Comparison of ENCODE assay signal across 8 cellular contexts in the genomic region with DNA sequence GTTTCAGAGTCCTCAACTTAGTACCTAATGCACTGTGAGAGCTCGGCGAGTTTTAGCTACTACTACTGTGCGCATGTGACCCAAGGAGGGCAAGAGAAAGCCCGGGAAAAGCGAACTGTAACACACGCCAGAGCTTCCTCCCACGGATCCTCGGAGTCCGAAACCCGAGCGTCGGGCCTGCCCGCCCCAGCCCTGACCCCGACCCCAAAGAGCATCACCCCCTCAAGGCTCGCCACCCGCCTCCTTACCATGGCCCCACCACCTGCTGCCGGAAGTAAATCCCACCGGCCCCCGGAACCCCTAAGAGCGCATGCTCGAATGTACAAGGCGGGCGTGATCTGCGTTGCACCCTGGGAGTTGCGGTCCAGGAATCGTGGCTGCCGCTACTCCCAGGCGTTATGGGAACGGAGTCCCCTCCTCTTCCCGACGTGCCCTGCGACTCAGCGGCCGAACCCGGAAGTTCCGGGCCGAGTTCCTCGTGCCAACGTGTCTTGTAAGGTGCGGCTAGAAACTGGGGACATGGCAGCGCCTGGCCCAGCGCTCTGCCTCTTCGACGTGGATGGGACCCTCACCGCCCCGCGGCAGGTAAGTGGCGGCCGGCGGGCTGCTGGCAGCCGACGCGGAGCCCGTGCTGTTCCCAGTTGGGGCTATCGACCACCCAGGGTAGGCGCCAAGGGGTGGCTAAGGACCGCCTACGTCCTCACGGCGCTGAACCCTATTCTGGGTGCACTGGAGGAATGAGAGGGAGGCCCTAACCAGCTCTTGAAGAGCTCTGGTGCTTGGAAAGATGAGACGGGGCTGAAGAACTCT. TPM values are rescaled to one million over a fixed set of nuclear protein-coding genes. Genes with fewer than 3 reads are reported as not detected.
DNase-seq lines count a peak whose midpoint lies in the region; ATAC-seq and TF ChIP-seq lines count a peak whose summit lies in the region.

A gene (plus strand): TSS at position 476 of the 810 bp plus-strand sequence. CDS start 44 bp downstream, at position 520.
A gene with protein sequence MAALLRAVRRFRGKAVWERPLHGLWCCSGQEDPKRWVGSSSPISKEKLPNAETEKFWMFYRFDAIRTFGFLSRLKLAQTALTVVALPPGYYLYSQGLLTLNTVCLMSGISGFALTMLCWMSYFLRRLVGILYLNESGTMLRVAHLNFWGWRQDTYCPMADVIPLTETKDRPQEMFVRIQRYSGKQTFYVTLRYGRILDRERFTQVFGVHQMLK (minus strand): TSS at position 276 of the 810 bp plus-strand sequence. CDS start 25 bp downstream, at position 251.

- H3K27ac Mint-ChIP-seq in CD14-positive monocyte: peak within 1 kb of the TSS; percentile 81 to 98 (median 90)
- peak within 1 kb of the TSS; percentile 96 for H3K27ac Mint-ChIP-seq in dendritic cell treated with granulocyte-macrophage colony-stimulating factor and Interleukin-4, amounts not matched to agents 40 ng/mL and 50 ng/mL, for 4 days

- peaks cover 17 to 28% of the 10 kb centered on the region in 2 donors for H3K36me3 Mint-ChIP-seq in CD14-positive monocyte
- peaks cover 49% of the 10 kb centered on the region for H3K36me3 Mint-ChIP-seq in dendritic cell treated with granulocyte-macrophage colony-stimulating factor and Interleukin-4, amounts not matched to agents 40 ng/mL and 50 ng/mL, for 4 days (ENCODE audit: low read depth)

- no peaks in the 10 kb centered on the region for H3K9me3 Mint-ChIP-seq in CD14-positive monocyte
- H3K9me3 Mint-ChIP-seq in dendritic cell treated with granulocyte-macrophage colony-stimulating factor and Interleukin-4, amounts not matched to agents 40 ng/mL and 50 ng/mL, for 4 days: no peaks in the 10 kb centered on the region

- peaks cover 0 to 3% (median 0%) of the 10 kb centered on the region in 3 donors for H3K27me3 Mint-ChIP-seq in CD14-positive monocyte (ENCODE audit: low read depth in 3 of 3)
- H3K27me3 Mint-ChIP-seq in dendritic cell treated with granulocyte-macrophage colony-stimulating factor and Interleukin-4, amounts not matched to agents 40 ng/mL and 50 ng/mL, for 4 days: no peaks in the 10 kb centered on the region

- no peak for TF ChIP-seq CTCF in CD14-positive monocyte (IDR thresholded peaks at IDR 0.05)

- H3K4me3 Mint-ChIP-seq in CD14-positive monocyte: peak within 1 kb of the TSS; percentile 96 to 98
- H3K4me3 Mint-ChIP-seq in dendritic cell treated with granulocyte-macrophage colony-stimulating factor and Interleukin-4, amounts not matched to agents 40 ng/mL and 50 ng/mL, for 4 days: peak within 1 kb of the TSS; percentile 92

- ATAC-seq in GM19395 (IDR thresholded peaks at IDR 0.05; ENCODE audit: unreplicated experiment) (peak; percentile 91), HG03558 (IDR thresholded peaks at IDR 0.05; ENCODE audit: extremely low read depth, unreplicated experiment) (peak; percentile 78), left lobe of liver (peak; percentile 94)

- peaks cover 31% of the 10 kb centered on the region for H3K4me1 Mint-ChIP-seq in CD14-positive monocyte
- H3K4me1 Mint-ChIP-seq in dendritic cell treated with granulocyte-macrophage colony-stimulating factor and Interleukin-4, amounts not matched to agents 40 ng/mL and 50 ng/mL, for 4 days (ENCODE audit: low read depth): peaks cover 34% of the 10 kb centered on the region

- intact Hi-C loops in CD14-positive monocyte (cut with micrococcal nuclease): loop anchor here in 1 of 2 donors (5.0 to 10.0 kb wide), 3 partner anchors 70 to 165 kb away; a partner anchor contains a TSS
- intact Hi-C loops in dendritic cell treated with granulocyte-macrophage colony-stimulating factor and Interleukin-4, amounts not matched to agents 40 ng/mL and 50 ng/mL, for 4 days (cut with micrococcal nuclease): loop anchor here (1.0 to 2.0 kb wide), 2 partner anchors 72 to 123 kb away; a partner anchor contains a TSS

- DNase-seq in CD14-positive monocyte (ENCODE audit: low spot score) (peak; percentile 97), NCI-H748 (lab: John Stamatoyannopoulos, UW; ENCODE audit: unreplicated experiment) (peak; percentile 94), left lobe of liver (ENCODE audit: low spot score) (peak; percentile 98)
- DNase-seq in activated CD4-positive, alpha-beta T cell treated with anti-CD3 and anti-CD28 coated beads, Interleukin-2, amount 50 U/mL, for 1 hour: peak; percentile 92
- DNase-seq in stimulated activated CD4-positive, alpha-beta T cell treated with anti-CD3 and anti-CD28 coated beads, Interleukin-2, amount 100 ng/mL, for 24 hours: peak; percentile 93 to 95

RNA-seq across cellular contexts. Expression of the first gene that starts in this region (rescaled TPM):
- 10 to 100 TPM; 17.8 to 22.9 TPM for polyA plus RNA-seq in CD14-positive monocyte
- 22.9 TPM for total RNA-seq in left lobe of liver

RNA-seq across cellular contexts. Expression of the second gene that starts in this region (rescaled TPM):
- polyA plus RNA-seq in CD14-positive monocyte: 1 to 10 TPM; 4.4 to 4.5 TPM
- total RNA-seq in left lobe of liver: 7.5 TPM

Comparison
In these comparisons a context has a peak if more than half of its experiments do, and no peak if none do; other contexts are left out.
1. Peak in every context shown above with its lines: DNase-seq and ATAC-seq.